12 cellular contexts compared by ENCODE assay signal in the genomic region with DNA sequence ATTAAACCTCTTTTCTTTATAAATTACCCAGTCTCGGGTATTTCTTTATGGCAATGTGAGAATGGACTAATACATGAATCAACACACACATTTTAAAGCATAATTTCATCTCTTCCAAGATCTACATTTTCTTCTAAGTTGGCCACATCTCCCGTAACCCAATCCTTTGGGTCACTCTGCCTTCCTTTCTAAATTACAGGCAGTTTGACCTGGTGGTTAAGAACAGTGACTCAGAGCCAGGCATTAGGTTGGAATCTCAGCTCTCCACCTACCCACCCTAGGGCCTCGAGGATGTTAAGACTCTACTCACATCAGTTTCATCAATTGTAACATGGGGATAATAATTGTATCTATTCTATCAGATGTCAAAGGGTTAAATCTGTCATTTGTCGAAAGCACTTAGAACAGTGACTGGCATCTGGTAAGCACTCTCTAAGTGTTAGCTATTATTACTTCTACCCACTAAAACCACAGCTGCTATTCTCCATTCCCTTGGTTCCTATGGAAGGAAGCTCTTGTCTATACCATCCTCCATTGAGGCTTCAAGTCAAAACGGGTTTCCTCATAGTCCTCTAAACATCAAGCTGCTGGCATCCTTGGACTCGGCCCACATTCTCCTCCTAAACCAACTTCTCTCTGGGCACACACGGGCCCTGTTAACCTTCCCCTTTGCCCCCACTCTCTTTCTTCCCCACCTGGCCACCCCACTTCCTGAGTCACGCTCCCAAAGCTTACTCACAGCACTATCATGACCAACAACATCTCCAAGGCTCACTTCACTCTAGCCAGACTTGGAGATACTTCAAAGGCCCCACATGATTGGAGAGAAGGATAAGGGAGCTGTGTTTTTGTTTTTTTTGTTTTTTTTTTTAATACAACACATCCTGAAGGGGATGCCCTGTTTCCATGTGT.
A peak's percentile ranks its signal among the peaks of the same experiment; 100 is the strongest.
DNase-seq lines count a peak whose midpoint lies in the region; ATAC-seq and TF ChIP-seq lines count a peak whose summit lies in the region.
"Had no signal": no experiment of that assay in that cellular context is flagged by ENCODE, and none has a peak within 500 bp of the region (broad histone marks: within the 10 kb centered on the region; RNA-seq: fewer than 3 reads in every experiment).

No MANE protein-coding gene starts in this region.

- no peak overlapping the region for H3K23ac ChIP-seq in mesenchymal stem cell (ENCODE audit: low read length in 2 of 2)

- ATAC-seq in heart left ventricle = peak in 3 of 4 donors; percentile 17 to 38 (median 33)
- no peak for ATAC-seq in HG03432 (IDR thresholded peaks at IDR 0.05; ENCODE audit: unreplicated experiment)
- no peak for ATAC-seq in GM21526 (IDR thresholded peaks at IDR 0.05; ENCODE audit: low FRiP score, unreplicated experiment)
- ATAC-seq: upper lobe of right lung had no signal

- no peak for TF ChIP-seq POLR2A in heart left ventricle (IDR thresholded peaks at IDR 0.05)

- H3K27me3 ChIP-seq in heart left ventricle = no peaks in the 10 kb centered on the region
- H3K27me3 ChIP-seq in mesenchymal stem cell (ENCODE audit: control insufficient read depth in 1 of 2, insufficient read depth in 1 of 2, low read length in 2 of 2) = no peaks in the 10 kb centered on the region
- H3K27me3 ChIP-seq in tibial artery = no peaks in the 10 kb centered on the region
- H3K27me3 ChIP-seq: upper lobe of right lung had no signal

- H3K4me1 ChIP-seq in heart left ventricle (peaks cover 0 to 23% (median 0%) of the 10 kb centered on the region in 12 donors), mesenchymal stem cell (ENCODE audit: control insufficient read depth, insufficient read depth, low read depth, low read length) (no peaks in the 10 kb centered on the region), tibial artery (peaks cover 0 to 21% (median 4%) of the 10 kb centered on the region in 4 donors)
- H3K4me1 ChIP-seq: upper lobe of right lung had no signal

- H3K27ac ChIP-seq in heart left ventricle = peak overlapping the region in 3 of 12 donors; percentile 21 to 54 (median 40)
- H3K27ac ChIP-seq in mesenchymal stem cell (ENCODE audit: low read length, poor library complexity, severe bottlenecking) = no peak overlapping the region
- H3K27ac ChIP-seq in tibial artery = peak overlapping the region; percentile 6 to 15

- intact Hi-C loops in heart left ventricle (cut with DNase I) (no loop called here), cardiac septum (cut with DNase I) (no loop called here), tibial artery (cut with DNase I; ENCODE audit: low total_unique reads) (no loop called here)

- no peak overlapping the region for H3K18ac ChIP-seq in mesenchymal stem cell (ENCODE audit: low read depth in 1 of 2, low read length in 2 of 2)

- H3K36me3 ChIP-seq in heart left ventricle (no peaks in the 10 kb centered on the region), mesenchymal stem cell (ENCODE audit: control insufficient read depth in 1 of 2, insufficient read depth in 2 of 2, low read depth in 1 of 2, low read length in 2 of 2) (peaks cover 0 to 93% of the 10 kb centered on the region in 2 experiments), tibial artery (no peaks in the 10 kb centered on the region)
- H3K36me3 ChIP-seq: upper lobe of right lung had no signal

- no peaks in the 10 kb centered on the region for H3K9me3 ChIP-seq in heart left ventricle
- H3K9me3 ChIP-seq in mesenchymal stem cell (ENCODE audit: control insufficient read depth, low read length) = no peaks in the 10 kb centered on the region
- H3K9me3 ChIP-seq in tibial artery = no peaks in the 10 kb centered on the region
- H3K9me3 ChIP-seq: upper lobe of right lung had no signal

- H2AK5ac ChIP-seq in mesenchymal stem cell (ENCODE audit: low read length, severe bottlenecking) = no peak overlapping the region

- no peak overlapping the region for H4K8ac ChIP-seq in mesenchymal stem cell (ENCODE audit: low read length)

- H3K79me1 ChIP-seq in mesenchymal stem cell (replicated peaks; ENCODE audit: low read length, poor library complexity, severe bottlenecking) = peaks cover 8% of the 10 kb centered on the region

- TF ChIP-seq CTCF in heart left ventricle (IDR thresholded peaks at IDR 0.05) (no peak), tibial artery (IDR thresholded peaks at IDR 0.05) (no peak)

- H2BK120ac ChIP-seq in mesenchymal stem cell (ENCODE audit: low read depth, low read length) = no peak overlapping the region

- H3K4me2 ChIP-seq in mesenchymal stem cell (ENCODE audit: low read length, poor library complexity, severe bottlenecking) = no peak overlapping the region

- H2AFZ ChIP-seq in mesenchymal stem cell (ENCODE audit: low read depth, low read length) = no peak overlapping the region

- no peak overlapping the region for H4K91ac ChIP-seq in mesenchymal stem cell (ENCODE audit: low read length)

- no peak overlapping the region for H3K4me3 ChIP-seq in heart left ventricle
- no peak overlapping the region for H3K4me3 ChIP-seq in mesenchymal stem cell (ENCODE audit: insufficient read depth in 1 of 2, low read depth in 1 of 2, low read length in 2 of 2)
- H3K4me3 ChIP-seq in tibial artery = no peak overlapping the region
- H3K4me3 ChIP-seq: upper lobe of right lung had no signal

- H3K9ac ChIP-seq in mesenchymal stem cell (ENCODE audit: low read length) = peak overlapping the region; percentile 37

- DNase-seq in heart left ventricle (no peak), cardiac septum (ENCODE audit: low spot score) (no peak), amniotic epithelial cell (ENCODE audit: low read depth) (peak; percentile 26), mesenchymal stem cell (no peak), tibial artery (no peak), DMS114 treated with DMSO at 0.1 percent for 48 hours (lab: John Stamatoyannopoulos, UW; ENCODE audit: unreplicated experiment) (no peak)
- DNase-seq: amniotic stem cell, DND-41, NCI-H2029, upper lobe of right lung had no signal

- no peak overlapping the region for H2BK5ac ChIP-seq in mesenchymal stem cell (ENCODE audit: low read depth, low read length, poor library complexity, severe bottlenecking)

- H2BK12ac ChIP-seq in mesenchymal stem cell (ENCODE audit: low read length in 2 of 2) = no peak overlapping the region

- 76 to 89% (median 83%) methylated on average over 8 of the region's 8 CpGs for WGBS in heart left ventricle, 4 donors
- 89% methylated on average over 7 of the region's 8 CpGs for WGBS in mesenchymal stem cell

- H2BK15ac ChIP-seq in mesenchymal stem cell (ENCODE audit: low read depth, poor library complexity, severe bottlenecking) = peak overlapping the region; percentile 34

- no peak overlapping the region for H3K4ac ChIP-seq in mesenchymal stem cell (ENCODE audit: low read depth in 1 of 2, low read length in 2 of 2)

- H3K14ac ChIP-seq in mesenchymal stem cell (ENCODE audit: low read length in 2 of 2) = no peak overlapping the region

Comparison
In these comparisons a context has a peak if more than half of its experiments do, and no peak if none do; other contexts are left out.
1. ATAC-seq: peak in heart left ventricle (3 of 4); none in HG03432 (single experiment) and GM21526 (single experiment).